6 cellular contexts compared by ENCODE assay signal in genomic region chr12:48998497-48999353, GRCh38. TPM values are rescaled to one million over a fixed set of nuclear protein-coding genes. Genes with fewer than 3 reads are reported as not detected.
DNase-seq lines count a peak whose midpoint lies in the region; ATAC-seq and TF ChIP-seq lines count a peak whose summit lies in the region.

No MANE protein-coding gene starts in this region.

- in situ Hi-C loops in IMR-90 (cut with MboI; ENCODE audit: low sequenced_read_pairs): no loop called here

- no peaks in the 10 kb centered on the region for H3K79me2 ChIP-seq in trophoblast cell (ENCODE audit: control insufficient read depth, insufficient read depth, low read length, poor library complexity)

- H3K14ac ChIP-seq in IMR-90 (replicated peaks; ENCODE audit: low read depth, low read length) (no peak overlapping the region), trophoblast cell (ENCODE audit: low read length) (no peak overlapping the region)

- H2AFZ ChIP-seq in IMR-90 (replicated peaks; ENCODE audit: low read length, poor library complexity) (peak overlapping the region; percentile 85), trophoblast cell (ENCODE audit: insufficient read depth, low read length, poor library complexity) (peak overlapping the region; percentile 61)

- peak overlapping the region; percentile 43 for H3K4me2 ChIP-seq in IMR-90 (ENCODE audit: low read depth, low read length)
- peak overlapping the region; percentile 59 for H3K4me2 ChIP-seq in trophoblast cell (ENCODE audit: low read length)

- BruUV-seq in IMR-90 (replicated peaks; lab: Mats Ljungman, UMichigan): no TSS peak

- peaks cover 6% of the 10 kb centered on the region; the same call in 1 of the 2 replicates for H4K20me1 ChIP-seq in IMR-90 (ENCODE audit: insufficient read depth, low read length)

- H2BK12ac ChIP-seq in trophoblast cell (ENCODE audit: low read length): no peak overlapping the region

- peaks cover 3% of the 10 kb centered on the region for H3K9me1 ChIP-seq in IMR-90 (ENCODE audit: insufficient read depth, low read length)

- ATAC-seq in IMR-90 (ENCODE audit: low read depth): 0 out of 2 replicates have a peak, but pooled peaks have one; percentile 5
- ATAC-seq in HG02852 (IDR thresholded peaks at IDR 0.05; ENCODE audit: unreplicated experiment): no peak

- H4K91ac ChIP-seq in IMR-90 (ENCODE audit: insufficient read depth, low read depth, low read length) (no peak overlapping the region), trophoblast cell (ENCODE audit: low read depth, low read length) (no peak overlapping the region)

- no peak overlapping the region for H3K4ac ChIP-seq in IMR-90 (ENCODE audit: low read depth, low read length)
- H3K4ac ChIP-seq in trophoblast cell (ENCODE audit: low read depth, low read length): no peak overlapping the region

- no peak overlapping the region for H2BK20ac ChIP-seq in IMR-90 (ENCODE audit: low read depth, low read length)

- no peak overlapping the region for H3K18ac ChIP-seq in IMR-90 (ENCODE audit: low read depth, low read length)
- H3K18ac ChIP-seq in trophoblast cell (ENCODE audit: low read length): no peak overlapping the region

- H3K4me1 ChIP-seq in IMR-90 (ENCODE audit: control insufficient read depth, insufficient read depth, low read length) (peaks cover 14% of the 10 kb centered on the region), colonic mucosa (peaks cover 27% of the 10 kb centered on the region), trophoblast cell (ENCODE audit: control insufficient read depth in 1 of 2, insufficient read depth in 2 of 2, low read length in 2 of 2) (peaks cover 24 to 27% of the 10 kb centered on the region in 2 experiments)

- H3K36me3 ChIP-seq in IMR-90 (ENCODE audit: control insufficient read depth, insufficient read depth, low read length) (peaks cover 20% of the 10 kb centered on the region), colonic mucosa (no peaks in the 10 kb centered on the region), trophoblast cell (ENCODE audit: control insufficient read depth in 1 of 2, insufficient read depth in 2 of 2, low read length in 2 of 2) (peaks cover 18 to 22% of the 10 kb centered on the region in 2 experiments)

- TF ChIP-seq POLR2A in IMR-90 (IDR thresholded peaks at IDR 0.05; ENCODE audit: low read depth, low read length): no peak

- H2BK120ac ChIP-seq in IMR-90 (ENCODE audit: low read depth, low read length) (no peak overlapping the region), trophoblast cell (ENCODE audit: insufficient read depth, low read length, poor library complexity) (no peak overlapping the region)

- H3K9ac ChIP-seq in IMR-90 (ENCODE audit: low read depth, low read length) (no peak overlapping the region), colonic mucosa (ENCODE audit: low read depth in 2 of 2, low read length in 2 of 2) (peak overlapping the region in 1 of 2 donors; percentile 24), trophoblast cell (ENCODE audit: low read length) (no peak overlapping the region)

- no peak overlapping the region; the same call in 1 of the 2 replicates for H3K23ac ChIP-seq in IMR-90 (ENCODE audit: low read depth, low read length)
- H3K23ac ChIP-seq in trophoblast cell (ENCODE audit: low read length): no peak overlapping the region

- H3K4me3 ChIP-seq in IMR-90 (ENCODE audit: insufficient read depth, low read depth, low read length) (peak overlapping the region; percentile 10; the same call in 1 of the 2 replicates), colonic mucosa (peak overlapping the region; percentile 45), trophoblast cell (ENCODE audit: low read depth, low read length) (no peak overlapping the region)

- no peak overlapping the region for H4K5ac ChIP-seq in IMR-90 (ENCODE audit: low read depth, low read length)

- H2BK5ac ChIP-seq in IMR-90 (ENCODE audit: low read depth, low read length, poor library complexity, severe bottlenecking): no peak overlapping the region
- H2BK5ac ChIP-seq in trophoblast cell (ENCODE audit: low read depth, low read length, poor library complexity): no peak overlapping the region

- no peak overlapping the region for H4K8ac ChIP-seq in IMR-90 (ENCODE audit: low read depth in 2 of 2, low read length in 2 of 2)
- peak overlapping the region; percentile 49 for H4K8ac ChIP-seq in trophoblast cell (ENCODE audit: low read depth, low read length)

- TF ChIP-seq RAD21 in IMR-90 (IDR thresholded peaks at IDR 0.05; ENCODE audit: low read length): no peak

- no peak for TF ChIP-seq CTCF in GM10248 (IDR thresholded peaks at IDR 0.05; ENCODE audit: control extremely low read depth, extremely low read depth, low read depth, missing control alignments)
- TF ChIP-seq CTCF in IMR-90 (conservative IDR thresholded peaks at IDR 0.05; ENCODE audit: low read depth, low read length): no peak
- no peak for TF ChIP-seq CTCF in colonic mucosa (IDR thresholded peaks at IDR 0.05)

- H2AK5ac ChIP-seq in IMR-90 (ENCODE audit: low read depth, low read length) (peak overlapping the region; percentile 7; the same call in 1 of the 2 replicates), trophoblast cell (ENCODE audit: low read length) (no peak overlapping the region)

- H3K9me3 ChIP-seq in IMR-90 (ENCODE audit: control insufficient read depth, insufficient read depth, low read length) (no peaks in the 10 kb centered on the region), colonic mucosa (no peaks in the 10 kb centered on the region), trophoblast cell (ENCODE audit: insufficient read depth, low read depth, low read length) (peaks cover 3% of the 10 kb centered on the region)

- dilution Hi-C loops in IMR-90 (cut with HindIII; ENCODE audit: low sequenced_read_pairs, unreplicated experiment): no loop called here

- H2AK9ac ChIP-seq in IMR-90 (replicated peaks; ENCODE audit: low read depth, low read length, poor library complexity): peak overlapping the region; percentile 80

- intact Hi-C loops in IMR-90 (cut with micrococcal nuclease): no loop called here
- intact Hi-C loops in colonic mucosa (cut with DNase I): no loop called here

- H3K27me3 ChIP-seq in IMR-90 (ENCODE audit: control insufficient read depth, insufficient read depth, low read length) (peaks cover 27% of the 10 kb centered on the region), colonic mucosa (peaks cover 36% of the 10 kb centered on the region), trophoblast cell (ENCODE audit: insufficient read depth, low read length) (peaks cover 41% of the 10 kb centered on the region)

- 8% methylated on average over 16 of the region's 48 CpGs; no CpG with 5 or more reads in 1 of the 2 experiments for WGBS in IMR-90 (ENCODE audit: extremely low coverage in 2 of 2, insufficient read length in 1 of 2), 2 experiments
- no CpG with 5 or more reads among the region's 48 CpGs for WGBS in trophoblast cell (ENCODE audit: extremely low coverage, insufficient coverage, insufficient read length)

- no peak overlapping the region for H4K12ac ChIP-seq in trophoblast cell (ENCODE audit: low read depth, low read length)

- peaks cover 0 to 9% of the 10 kb centered on the region in 2 experiments; a peak in 1 of 4 replicates for H3K79me1 ChIP-seq in IMR-90 (ENCODE audit: low read depth in 1 of 2, low read length in 2 of 2)
- H3K79me1 ChIP-seq in trophoblast cell (ENCODE audit: low read length): no peaks in the 10 kb centered on the region

- POLR2A ChIA-PET in GM10248 (lab: Yijun Ruan, JAX): interaction anchor here (0.6 to 2.1 kb wide), 7 partner anchors 18 to 133 kb away, joined by 3 to 9 read pairs (median 4); partner anchors contain the start of genes RND1 and TUBA1B
- POLR2A ChIA-PET in IMR-90 (lab: Charles Lee; ENCODE audit: unreplicated experiment): no interaction called here

- H3K56ac ChIP-seq in IMR-90 (ENCODE audit: extremely low read depth, insufficient read depth, low read length): no peak overlapping the region

- H3K27ac ChIP-seq in IMR-90 (ENCODE audit: insufficient read depth, low read length) (no peak overlapping the region), colonic mucosa (no peak overlapping the region), trophoblast cell (ENCODE audit: low read depth, low read length) (no peak overlapping the region)

- DNase-seq in GM10248 (ENCODE audit: extremely low spot score) (peak; percentile 49), IMR-90 (peak; percentile 30), colonic mucosa (peak; percentile 54), trophoblast cell (peak in 1 of 2 donors; percentile 19), hippocampal formation (lab: John Stamatoyannopoulos, UW) (no peak)

- CTCF ChIA-PET in GM10248 (lab: Yijun Ruan, JAX): interaction anchor here (1.1 to 17.5 kb wide), 16 partner anchors 13 to 183 kb away, joined by 3 to 417 read pairs (median 7); partner anchors contain the start of genes ARF3, DDX23, FKBP11 and PRKAG1
- CTCF ChIA-PET in IMR-90 (lab: Yijun Ruan, JAX): interaction anchor here (2.9 kb wide), 1 partner anchor 11 kb away, joined by 17 read pairs; no protein-coding TSS in a partner anchor

- no peak overlapping the region for H2BK15ac ChIP-seq in IMR-90 (ENCODE audit: low read depth, low read length)

RNA-seq across cellular contexts. Expression of gene DDN, which starts 0.5 kb away (rescaled TPM):
- total RNA-seq in IMR-90 (2012; rRNA removed) (under 0.01 and 0.18 TPM in 2 replicates), colonic mucosa (under 1 TPM; 0.17 to 0.21 TPM)
- polyA plus RNA-seq in IMR-90 (2012; rRNA removed): 0.21 and 0.22 TPM in 2 replicates
- polyA plus RNA-seq in IMR-90 (2012; cell fraction: cytosol; rRNA removed): 0.05 and 0.10 TPM in 2 replicates
- 0.95 and 1.1 TPM in 2 replicates for polyA plus RNA-seq in IMR-90 (2012; cell fraction: nucleus; rRNA removed; ENCODE audit: low replicate concordance)
- 0.12 and 0.18 TPM in 2 replicates for polyA plus RNA-seq in trophoblast cell (2013)

RNA-seq across cellular contexts. Expression of gene PRKAG1, which starts 19.9 kb away (rescaled TPM):
- total RNA-seq in IMR-90 (2012; rRNA removed): 76.4 and 106 TPM in 2 replicates
- polyA plus RNA-seq in IMR-90 (2012; rRNA removed): 67.8 and 81.1 TPM in 2 replicates
- 32.2 and 43.2 TPM in 2 replicates for polyA plus RNA-seq in IMR-90 (2012; cell fraction: cytosol; rRNA removed)
- 17.6 and 73.2 TPM in 2 replicates for polyA plus RNA-seq in IMR-90 (2012; cell fraction: nucleus; rRNA removed; ENCODE audit: low replicate concordance)
- total RNA-seq in colonic mucosa: 10 to 100 TPM; 49.5 to 54.8 TPM
- 44.8 and 45.0 TPM in 2 replicates for polyA plus RNA-seq in trophoblast cell (2013)

RNA-seq across cellular contexts. Expression of gene WNT1, which starts 20.6 kb away (rescaled TPM):
- total RNA-seq in IMR-90 (2012; rRNA removed) (not detected in 2 replicates), colonic mucosa (not detected)
- polyA plus RNA-seq in IMR-90 (2012; rRNA removed): not detected in 2 replicates
- polyA plus RNA-seq in IMR-90 (2012; cell fraction: cytosol; rRNA removed): not detected in 2 replicates
- 0.08 TPM in 1 of 2 replicates, not detected in the other for polyA plus RNA-seq in IMR-90 (2012; cell fraction: nucleus; rRNA removed; ENCODE audit: low replicate concordance)
- 2.1 TPM in 2 replicates for polyA plus RNA-seq in trophoblast cell (2013)

RNA-seq across cellular contexts. Expression of gene WNT10B, which starts 27.2 kb away (rescaled TPM):
- total RNA-seq in IMR-90 (2012; rRNA removed) (under 0.01 TPM in 2 replicates), colonic mucosa (under 1 TPM; 0.24 to 0.47 TPM)
- 0.26 and 0.53 TPM in 2 replicates for polyA plus RNA-seq in IMR-90 (2012; rRNA removed)
- 0.37 and 0.53 TPM in 2 replicates for polyA plus RNA-seq in IMR-90 (2012; cell fraction: cytosol; rRNA removed)
- polyA plus RNA-seq in IMR-90 (2012; cell fraction: nucleus; rRNA removed; ENCODE audit: low replicate concordance): 1.4 and 1.9 TPM in 2 replicates
- polyA plus RNA-seq in trophoblast cell (2013): 5.7 and 5.9 TPM in 2 replicates

RNA-seq across cellular contexts. Expression of gene ARF3, which starts 41.4 kb away (rescaled TPM):
- total RNA-seq in IMR-90 (2012; rRNA removed) (97.7 and 103 TPM in 2 replicates), colonic mucosa (100 to 1,000 TPM; 255 to 261 TPM)
- polyA plus RNA-seq in IMR-90 (2012; rRNA removed): 198 and 222 TPM in 2 replicates
- 112 and 114 TPM in 2 replicates for polyA plus RNA-seq in IMR-90 (2012; cell fraction: cytosol; rRNA removed)
- 92.4 and 160 TPM in 2 replicates for polyA plus RNA-seq in IMR-90 (2012; cell fraction: nucleus; rRNA removed; ENCODE audit: low replicate concordance)
- polyA plus RNA-seq in trophoblast cell (2013): 112 and 113 TPM in 2 replicates

Comparison
In these comparisons a context has a peak if more than half of its experiments do, and no peak if none do; other contexts are left out.
1. DNase-seq: peak in GM10248 (single experiment), IMR-90 (single experiment) and colonic mucosa (single experiment); none in hippocampal formation (0 of 2).